In genomic region chr2:86490245-86490644, GRCh38 we compare ENCODE assay signal across 14 cellular contexts.
"Had no signal": no experiment of that assay in that cellular context is flagged by ENCODE, and none has a peak within 500 bp of the region (broad histone marks: within the 10 kb centered on the region; RNA-seq: fewer than 3 reads in every experiment).

No MANE protein-coding gene starts in this region.

- H3K4me1 ChIP-seq: foreskin keratinocyte had no signal

- ATAC-seq: foreskin keratinocyte; left lobe of liver; stimulated activated naive CD8-positive, alpha-beta T cell treated with anti-CD3 and anti-CD28 coated beads, Interleukin-15, Interleukin-2, amounts not matched to agents 100 U/mL and 50 U/mL, for 24 hours had no signal

- H3K27me3 ChIP-seq: foreskin keratinocyte, neutrophil, tibial artery had no signal

- H3K27ac ChIP-seq: foreskin keratinocyte, neutrophil, tibial artery had no signal

- H3K4me3 Mint-ChIP-seq: activated CD4-positive, alpha-beta T cell treated with anti-CD3 and anti-CD28 coated beads, Interleukin-2, amount 10 ng/mL, durations not matched to agents 7 days and 5 days; dendritic cell treated with granulocyte-macrophage colony-stimulating factor and Interleukin-4, amounts not matched to agents 40 ng/mL and 50 ng/mL, for 4 days; naive B cell had no signal

- DNase-seq: activated CD4-positive, alpha-beta T cell treated with anti-CD3 and anti-CD28 coated beads, Interleukin-2, amount 10 ng/mL, durations not matched to agents 7 days and 5 days; effector CD8-positive, alpha-beta T cell; foreskin keratinocyte; kidney; naive B cell; stimulated activated CD4-positive, alpha-beta T cell treated with anti-CD3 and anti-CD28 coated beads, Interleukin-12 subunit alpha, Interleukin-12 subunit beta, amount 100 ng/mL, for 4 hours; stimulated activated CD4-positive, alpha-beta T cell treated with anti-CD3 and anti-CD28 coated beads, Interleukin-1b, Interleukin-23, amount 100 ng/mL, for 48 hours; stimulated activated CD8-positive, alpha-beta memory T cell treated with anti-CD3 and anti-CD28 coated beads, Interleukin-4, amount 100 ng/mL, for 48 hours; stimulated activated naive CD8-positive, alpha-beta T cell treated with anti-CD3 and anti-CD28 coated beads, Interleukin-15, Interleukin-2, amounts not matched to agents 100 U/mL and 50 U/mL, for 24 hours; substantia nigra; tibial artery had no signal

- H3K9me3 ChIP-seq: neutrophil, tibial artery had no signal

- H3K4me3 ChIP-seq: tibial artery had no signal

- H3K27me3 Mint-ChIP-seq: activated CD4-positive, alpha-beta T cell treated with anti-CD3 and anti-CD28 coated beads, Interleukin-2, amount 10 ng/mL, durations not matched to agents 7 days and 5 days; dendritic cell treated with granulocyte-macrophage colony-stimulating factor and Interleukin-4, amounts not matched to agents 40 ng/mL and 50 ng/mL, for 4 days; naive B cell had no signal

- H3K9me3 Mint-ChIP-seq: dendritic cell treated with granulocyte-macrophage colony-stimulating factor and Interleukin-4, amounts not matched to agents 40 ng/mL and 50 ng/mL, for 4 days had no signal

- H3K27ac Mint-ChIP-seq: activated CD4-positive, alpha-beta T cell treated with anti-CD3 and anti-CD28 coated beads, Interleukin-2, amount 10 ng/mL, durations not matched to agents 7 days and 5 days; dendritic cell treated with granulocyte-macrophage colony-stimulating factor and Interleukin-4, amounts not matched to agents 40 ng/mL and 50 ng/mL, for 4 days had no signal
